ENCODE assay signal across 19 cellular contexts in the genomic region with DNA sequence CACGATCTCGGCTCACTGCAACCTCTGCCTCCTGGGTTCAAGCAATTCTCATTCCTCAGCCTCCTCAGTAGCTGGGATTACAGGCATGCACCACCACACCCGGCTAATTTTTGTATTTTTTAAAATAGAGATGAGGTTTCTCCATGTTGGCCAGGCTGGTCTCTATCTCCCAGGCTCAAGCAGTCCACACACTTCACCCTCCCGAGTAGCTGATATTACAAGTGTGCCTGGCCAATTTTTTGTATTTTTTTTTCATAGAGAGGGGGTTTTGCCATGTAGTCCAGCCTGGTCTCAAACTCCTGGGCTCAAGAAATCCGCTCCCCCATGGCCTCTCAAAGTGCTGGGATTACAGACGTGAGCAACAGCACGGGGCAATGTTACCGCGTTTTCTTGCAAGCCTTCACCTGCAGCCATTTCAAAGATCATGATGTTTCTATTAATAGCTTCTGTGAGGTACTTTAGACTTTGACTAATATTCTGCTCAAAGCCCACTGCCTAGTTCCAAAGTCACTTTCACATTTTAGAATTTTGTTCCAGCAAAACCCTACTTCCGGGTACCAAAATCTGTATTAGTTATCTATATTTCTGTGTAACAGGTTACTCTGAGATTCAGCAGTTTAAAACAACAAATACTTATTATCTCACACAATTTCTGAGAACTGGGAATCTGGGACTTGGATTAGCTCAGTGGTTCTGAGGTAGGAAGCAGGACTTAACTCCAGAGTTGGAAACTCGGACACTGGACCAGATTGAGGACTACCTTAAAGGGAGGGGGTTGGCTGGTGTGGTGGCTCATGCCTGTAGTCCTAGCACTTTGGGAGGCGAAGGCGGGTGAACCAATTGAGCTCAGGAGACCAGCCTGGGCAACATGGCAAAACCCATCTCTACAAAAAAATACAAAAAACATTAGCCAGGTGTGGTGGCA. TPM values are rescaled to one million over a fixed set of nuclear protein-coding genes. Genes with fewer than 3 reads are reported as not detected.
DNase-seq lines count a peak whose midpoint lies in the region; ATAC-seq, FAIRE-seq and TF ChIP-seq lines count a peak whose summit lies in the region.
"Had no signal": no experiment of that assay in that cellular context is flagged by ENCODE, and none has a peak within 500 bp of the region (broad histone marks: within the 10 kb centered on the region; RNA-seq: fewer than 3 reads in every experiment).

No MANE protein-coding gene starts in this region.

- BruUV-seq in K562 (replicated peaks; lab: Mats Ljungman, UMichigan) = no TSS peak

- TF ChIP-seq CTCF in K562 (IDR thresholded peaks at IDR 0.05 in 2 of 3, conservative IDR thresholded peaks at IDR 0.05 in 1 of 3; ENCODE audit: insufficient read depth in 2 of 3, low read depth in 1 of 3, low read length in 3 of 3) = no peak
- TF ChIP-seq CTCF in hepatocyte (IDR thresholded peaks at IDR 0.05; ENCODE audit: poor library complexity) = no peak
- TF ChIP-seq CTCF in liver (IDR thresholded peaks at IDR 0.05; ENCODE audit: low read depth, low read length, missing input control) = no peak
- TF ChIP-seq CTCF in pancreas (IDR thresholded peaks at IDR 0.05) = no peak
- no peak for TF ChIP-seq CTCF in H9 (conservative IDR thresholded peaks at IDR 0.05)

- peaks cover 6% of the 10 kb centered on the region for H3K4me1 Mint-ChIP-seq in activated CD4-positive, alpha-beta memory T cell treated with anti-CD3 and anti-CD28 coated beads for 36 hours (ENCODE audit: low read depth)
- H3K4me1 Mint-ChIP-seq in H9 = peaks cover 7% of the 10 kb centered on the region in 2 experiments
- H3K4me1 Mint-ChIP-seq: CD14-positive monocyte; CD4-positive, alpha-beta memory T cell had no signal

- H3K4me3 ChIP-seq in K562 = no peak overlapping the region
- no peak overlapping the region for H3K4me3 ChIP-seq in hepatocyte
- H3K4me3 ChIP-seq in liver (ENCODE audit: low read depth in 1 of 3, low read length in 3 of 3) = peak overlapping the region in 2 of 3 donors; percentile 3 to 28
- H3K4me3 ChIP-seq in pancreas = peak overlapping the region in 1 of 4 donors; percentile 2
- H3K4me3 ChIP-seq: BLaER1, GM12878, HAP-1 had no signal

- no peaks in the 10 kb centered on the region for H3K36me3 ChIP-seq in K562 (ENCODE audit: control insufficient read depth, insufficient read depth, low read length)
- no peaks in the 10 kb centered on the region for H3K36me3 ChIP-seq in hepatocyte (replicated peaks; ENCODE audit: insufficient read depth, low read depth)
- no peaks in the 10 kb centered on the region for H3K36me3 ChIP-seq in liver (ENCODE audit: control insufficient read depth in 4 of 4, insufficient read depth in 3 of 4, low read depth in 1 of 4, low read length in 3 of 4)
- H3K36me3 ChIP-seq in pancreas = no peaks in the 10 kb centered on the region
- H3K36me3 ChIP-seq: BLaER1, HAP-1 had no signal

- H3K27me3 Mint-ChIP-seq in activated CD4-positive, alpha-beta memory T cell treated with anti-CD3 and anti-CD28 coated beads for 36 hours = peaks cover 7% of the 10 kb centered on the region
- no peaks in the 10 kb centered on the region; the same call in 1 of the 2 replicates for H3K27me3 Mint-ChIP-seq in H9 (ENCODE audit: low read depth)

- no peak overlapping the region for H2BK12ac ChIP-seq in H9 (ENCODE audit: insufficient read length, low read depth, low read length)

- H3K9me3 Mint-ChIP-seq in activated CD4-positive, alpha-beta memory T cell treated with anti-CD3 and anti-CD28 coated beads for 36 hours = no peaks in the 10 kb centered on the region
- H3K9me3 Mint-ChIP-seq in H9 = peaks cover 5 to 9% of the 10 kb centered on the region in 2 experiments; a peak in 4 of 5 replicates
- H3K9me3 Mint-ChIP-seq: CD4-positive, alpha-beta memory T cell; IgD-negative memory B cell had no signal

- H3K79me2 ChIP-seq in K562 (ENCODE audit: control insufficient read depth, insufficient read depth, low read length) (no peaks in the 10 kb centered on the region), hepatocyte (no peaks in the 10 kb centered on the region), H9 (ENCODE audit: insufficient read depth, low read length) (no peaks in the 10 kb centered on the region)

- no peak overlapping the region for H3K14ac ChIP-seq in H9 (ENCODE audit: insufficient read depth, low read length)

- H2BK120ac ChIP-seq in H9 (ENCODE audit: low read depth, low read length, poor library complexity, severe bottlenecking) = no peak overlapping the region

- intact Hi-C loops in K562 (cut with micrococcal nuclease) (no loop called here), pancreas (cut with DNase I) (no loop called here)
- intact Hi-C loops in activated CD4-positive, alpha-beta memory T cell treated with anti-CD3 and anti-CD28 coated beads for 36 hours (cut with micrococcal nuclease) = no loop called here

- H2BK20ac ChIP-seq in H9 (ENCODE audit: low read depth, low read length, poor library complexity, severe bottlenecking) = no peak overlapping the region

- H4K8ac ChIP-seq in H9 (replicated peaks; ENCODE audit: insufficient read length, low read depth, low read length) = no peak overlapping the region

- TF ChIP-seq RAD21 in K562 (CRISPR knock-in tag; conservative IDR thresholded peaks at IDR 0.05 in 1 of 2, IDR thresholded peaks at IDR 0.05 in 1 of 2) = no peak
- peak in 1 of 2 donors; percentile 17 for TF ChIP-seq RAD21 in liver (IDR thresholded peaks at IDR 0.05)

- H3K9me3 ChIP-seq in K562 (replicated peaks; ENCODE audit: control insufficient read depth, insufficient read depth, low read depth, low read length) (no peaks in the 10 kb centered on the region), hepatocyte (ENCODE audit: low read depth) (no peaks in the 10 kb centered on the region), liver (ENCODE audit: control insufficient read depth in 4 of 4, low read length in 3 of 4) (no peaks in the 10 kb centered on the region), pancreas (no peaks in the 10 kb centered on the region), H9 (ENCODE audit: control insufficient read depth, low read depth, low read length) (no peaks in the 10 kb centered on the region)
- H3K9me3 ChIP-seq: BLaER1, HAP-1 had no signal

- no peak overlapping the region for H4K91ac ChIP-seq in H9 (ENCODE audit: insufficient read length, low read depth, low read length)

- H3T11ph ChIP-seq in H9 (ENCODE audit: low read length) = no peak overlapping the region

- H3K27me3 ChIP-seq in K562 (ENCODE audit: control insufficient read depth in 2 of 2, insufficient read depth in 2 of 2, low read length in 2 of 2) (no peaks in the 10 kb centered on the region; a peak in 1 of 5 replicates), hepatocyte (no peaks in the 10 kb centered on the region), liver (ENCODE audit: control insufficient read depth in 4 of 4, insufficient read depth in 4 of 4, low read length in 3 of 4) (no peaks in the 10 kb centered on the region), pancreas (no peaks in the 10 kb centered on the region), H9 (ENCODE audit: insufficient read depth, low read length) (no peaks in the 10 kb centered on the region)
- H3K27me3 ChIP-seq: BLaER1 had no signal

- H3K27ac Mint-ChIP-seq in activated CD4-positive, alpha-beta memory T cell treated with anti-CD3 and anti-CD28 coated beads for 36 hours = no peak overlapping the region
- H3K27ac Mint-ChIP-seq in H9 = no peak overlapping the region; a peak in 1 of 7 replicates
- H3K27ac Mint-ChIP-seq: CD14-positive monocyte, IgD-negative memory B cell had no signal

- H3K9me1 ChIP-seq in K562 (ENCODE audit: control insufficient read depth, insufficient read depth, low read length) = no peaks in the 10 kb centered on the region

- no peak overlapping the region for H4K5ac ChIP-seq in H9 (ENCODE audit: insufficient read length, low read depth, low read length)

- H2AK5ac ChIP-seq in H9 (ENCODE audit: insufficient read length, low read length) = no peak overlapping the region

- no peak overlapping the region for H3K4me3 Mint-ChIP-seq in activated CD4-positive, alpha-beta memory T cell treated with anti-CD3 and anti-CD28 coated beads for 36 hours
- no peak overlapping the region for H3K4me3 Mint-ChIP-seq in H9
- H3K4me3 Mint-ChIP-seq: CD14-positive monocyte had no signal

- H3K23me2 ChIP-seq in H9 (ENCODE audit: insufficient read length, low read depth, low read length, poor library complexity, severe bottlenecking) = no peaks in the 10 kb centered on the region

- H3K4me1 ChIP-seq in K562 (replicated peaks in 1 of 2; ENCODE audit: control insufficient read depth in 2 of 2, insufficient read depth in 2 of 2, low read length in 2 of 2) (peaks cover 3 to 6% of the 10 kb centered on the region in 2 experiments; a peak in 1 of 5 replicates), hepatocyte (ENCODE audit: insufficient read depth) (peaks cover 9% of the 10 kb centered on the region), liver (ENCODE audit: control insufficient read depth in 4 of 4, insufficient read depth in 4 of 4, low read length in 3 of 4) (peaks cover 0 to 26% (median 21%) of the 10 kb centered on the region in 4 donors), pancreas (peaks cover 0 to 6% (median 0%) of the 10 kb centered on the region in 3 donors), H9 (ENCODE audit: insufficient read depth, low read length) (no peaks in the 10 kb centered on the region)
- H3K4me1 ChIP-seq: BLaER1, HAP-1 had no signal

- no peaks in the 10 kb centered on the region for H4K20me1 ChIP-seq in K562 (replicated peaks; ENCODE audit: control insufficient read depth, insufficient read depth, low read length)
- H4K20me1 ChIP-seq in hepatocyte (ENCODE audit: insufficient read depth, poor library complexity, severe bottlenecking) = no peaks in the 10 kb centered on the region
- H4K20me1 ChIP-seq in H9 (ENCODE audit: control insufficient read depth, insufficient read depth, insufficient read length) = no peaks in the 10 kb centered on the region
- H4K20me1 ChIP-seq: BLaER1 had no signal

- TF ChIP-seq POLR2A in K562 (conservative IDR thresholded peaks at IDR 0.05) = no peak

- 22% methylated on average over 13 of the region's 13 CpGs for WGBS in K562 (ENCODE audit: insufficient coverage, low coverage, missing lambda C conversion rate)
- WGBS in hepatocyte (ENCODE audit: low lambda C conversion rate, missing lambda C conversion rate) = 89% methylated on average over 13 of the region's 13 CpGs
- 49% methylated on average over 13 of the region's 13 CpGs for WGBS in liver
- WGBS in pancreas, 2 donors = 61 to 65% methylated on average over 13 of the region's 13 CpGs
- WGBS in H9 (ENCODE audit: extremely low coverage, insufficient read length, low lambda C conversion rate) = no CpG with 5 or more reads among the region's 13 CpGs

- H3K56ac ChIP-seq in H9 (ENCODE audit: insufficient read length, low read depth, low read length) = no peak overlapping the region

- H3K36me3 Mint-ChIP-seq in activated CD4-positive, alpha-beta memory T cell treated with anti-CD3 and anti-CD28 coated beads for 36 hours = no peaks in the 10 kb centered on the region
- peaks cover 0 to 7% (median 0%) of the 10 kb centered on the region in 3 experiments; a peak in 1 of 7 replicates for H3K36me3 Mint-ChIP-seq in H9 (ENCODE audit: insufficient read depth in 1 of 3, low read depth in 3 of 3)
- H3K36me3 Mint-ChIP-seq: CD14-positive monocyte; CD4-positive, alpha-beta memory T cell; IgD-negative memory B cell had no signal

- H2BK5ac ChIP-seq in H9 (ENCODE audit: insufficient read length, low read length) = no peak overlapping the region

- CTCF ChIA-PET in K562 (lab: Yijun Ruan, JAX; ENCODE audit: low intra/inter-chr PET ratio) = no interaction called here
- CTCF ChIA-PET in activated CD4-positive, alpha-beta memory T cell treated with anti-CD3 and anti-CD28 coated beads for 36 hours (lab: Charles Lee) = interaction anchor here (2.1 kb wide), 1 partner anchor 11 kb away, joined by 15 read pairs; the partner anchor contains the start of gene MED13

- TF ChIP-seq EP300 in K562 (IDR thresholded peaks at IDR 0.05; ENCODE audit: low read length) = no peak

- H3K9ac ChIP-seq in K562 (ENCODE audit: insufficient read depth in 1 of 2, low read depth in 2 of 2, low read length in 2 of 2) (no peak overlapping the region), liver (ENCODE audit: low read depth in 1 of 2, low read length in 2 of 2) (peak overlapping the region; percentile 10 to 81), H9 (ENCODE audit: extremely low read depth, insufficient read length, low read length) (no peak overlapping the region)
- H3K9ac ChIP-seq: BLaER1 had no signal

- H3K18ac ChIP-seq in H9 (ENCODE audit: insufficient read length, low read depth, low read length) = no peak overlapping the region

- DNase-seq in K562 (ENCODE audit: extremely low read depth in 1 of 4, low spot score in 3 of 4) (no peak), hepatocyte (ENCODE audit: low spot score) (no peak), pancreas (no peak), SIG-M5 (lab: John Stamatoyannopoulos, UW) (no peak), H9 (no peak)
- no peak for DNase-seq in activated CD4-positive, alpha-beta memory T cell treated with anti-CD3 and anti-CD28 coated beads for 36 hours
- DNase-seq: 8988T; CD4-positive, alpha-beta memory T cell; DMS153; DND-41; EL had no signal

- H3K23ac ChIP-seq in H9 (ENCODE audit: insufficient read length, low read depth, low read length) = no peak overlapping the region

- ATAC-seq in K562 (no peak), pancreas (peak; percentile 34 to 72 (median 48)), esophagus mucosa (no peak)
- ATAC-seq: GM12878 had no signal

- no peaks in the 10 kb centered on the region for H3K9me2 ChIP-seq in hepatocyte (replicated peaks; ENCODE audit: insufficient read depth)

- in situ Hi-C loops in K562 (cut with MboI) = no loop called here

- H3K79me1 ChIP-seq in H9 (ENCODE audit: insufficient read depth, low read depth, low read length, poor library complexity, severe bottlenecking) = no peaks in the 10 kb centered on the region

- no peak overlapping the region for H3K4me2 ChIP-seq in K562 (ENCODE audit: insufficient read depth, low read length)
- H3K4me2 ChIP-seq in hepatocyte = peak overlapping the region; percentile 54
- H3K4me2 ChIP-seq in H9 (ENCODE audit: insufficient read depth, insufficient read length, low read length) = no peak overlapping the region
- H3K4me2 ChIP-seq: BLaER1 had no signal

- no peak overlapping the region for H3K4ac ChIP-seq in H9 (ENCODE audit: low read depth, low read length)

- peak overlapping the region; percentile 76 for H2AFZ ChIP-seq in K562 (ENCODE audit: low read depth, low read length)
- no peak overlapping the region for H2AFZ ChIP-seq in hepatocyte
- no peak overlapping the region for H2AFZ ChIP-seq in H9 (ENCODE audit: low read length)

- POLR2A ChIA-PET in K562 (lab: Yijun Ruan, JAX) = interaction anchor here (1.6 to 3.6 kb wide), 2 partner anchors 9 to 12 kb away, joined by 4 to 25 read pairs; partner anchors contain the start of gene MED13
- POLR2A ChIA-PET in activated CD4-positive, alpha-beta memory T cell treated with anti-CD3 and anti-CD28 coated beads for 36 hours (lab: Charles Lee) = interaction anchor here (2.3 kb wide), 1 partner anchor 12 kb away, joined by 6 read pairs; the partner anchor contains the start of gene MED13

- H3K27ac ChIP-seq in K562 (ENCODE audit: extremely low read depth, low read depth, low read length) (no peak overlapping the region), hepatocyte (peak overlapping the region; percentile 69), liver (ENCODE audit: low read depth in 1 of 2, low read length in 2 of 2) (peak overlapping the region; percentile 52 to 68), pancreas (no peak overlapping the region), H9 (ENCODE audit: insufficient read length, low read depth, low read length) (no peak overlapping the region)
- H3K27ac ChIP-seq: BLaER1 had no signal

- FAIRE-seq in K562 (lab: Jason Lieb, UNC) (no peak), pancreas (lab: Jason Lieb, UNC) (no peak)
- FAIRE-seq: GM12878, H1 had no signal

- no peak overlapping the region for H2BK15ac ChIP-seq in H9 (ENCODE audit: low read depth, low read length)

RNA-seq across cellular contexts. Expression of gene MED13, which starts 12.0 kb away (rescaled TPM):
- total RNA-seq in K562 (2011; cell fraction: chromatin; rRNA removed; ENCODE audit: low replicate concordance) = 264 and 586 TPM in 2 replicates
- total RNA-seq in K562 (2011; cell fraction: nucleolus; rRNA removed) = 98.4 and 126 TPM in 2 replicates
- total RNA-seq in K562 (2011; cell fraction: nucleoplasm; rRNA removed) = 186 and 199 TPM in 2 replicates
- total RNA-seq in K562 (2014; rRNA removed) = 25.1 and 26.9 TPM in 2 replicates
- total RNA-seq in K562 (2014; rRNA removed; fragmentation: Illumina TruSeq; extraction: Trizol) = 48.4 and 55.0 TPM in 2 replicates
- total RNA-seq in K562 (2015; rRNA removed; fragmentation: Illumina TruSeq; extraction: Trizol) = 42.5 and 45.4 TPM in 2 replicates
- total RNA-seq in K562 (2021) = 42.6 and 46.3 TPM in 2 replicates
- 36.5 and 36.7 TPM in 2 replicates for polyA plus RNA-seq in K562 (2011; rRNA removed)
- 9.9 and 16.5 TPM in 2 replicates for polyA plus RNA-seq in K562 (2011; cell fraction: cytosol; rRNA removed)
- polyA plus RNA-seq in K562 (2011; cell fraction: nucleus; rRNA removed) = 45.0 and 51.7 TPM in 2 replicates
- polyA plus RNA-seq in K562 (2012) = 10.9 and 13.8 TPM in 2 replicates
- 26.5 and 28.2 TPM in 2 replicates for polyA plus RNA-seq in K562 (2014; fragmentation: Illumina TruSeq; extraction: Trizol)
- 1 to 10 TPM; 5.4 to 6.1 TPM for polyA plus RNA-seq in K562 (2014; fragmentation: Nextera tagmentation; extraction: Ambion mirVana)
- polyA plus RNA-seq in K562 (2014; rRNA removed) = 11.0 and 13.5 TPM in 2 replicates
- polyA minus RNA-seq in K562 (2011; rRNA and poly(A)+ RNA removed) = 235 and 248 TPM in 2 replicates
- 64.0 and 69.1 TPM in 2 replicates for polyA minus RNA-seq in K562 (2011; cell fraction: cytosol; rRNA and poly(A)+ RNA removed)
- polyA minus RNA-seq in K562 (2011; cell fraction: nucleus; rRNA and poly(A)+ RNA removed) = 46.3 and 105 TPM in 2 replicates
- 49.7 and 51.2 TPM in 2 replicates for total RNA-seq in hepatocyte
- 4.7 and 6.6 TPM in 2 replicates for polyA plus RNA-seq in hepatocyte
- 10 to 100 TPM; 44.2 to 64.0 TPM for total RNA-seq in liver
- polyA plus RNA-seq in liver = 1 to 10 TPM; 6.6 to 7.7 TPM
- total RNA-seq in pancreas = 10 to 100 TPM; 27.4 to 39.8 (median 29.2) TPM
- polyA plus RNA-seq in pancreas = 1 to 10 TPM; 5.0 to 5.9 TPM
- 43.7 TPM for total RNA-seq in esophagus mucosa
- total RNA-seq in activated CD4-positive, alpha-beta memory T cell treated with anti-CD3 and anti-CD28 coated beads for 36 hours = 10 to 100 TPM; 40.3 to 40.6 TPM
- total RNA-seq in H9 (2021) = 58.7 and 60.7 TPM in 2 replicates

Comparison
In these comparisons a context has a peak if more than half of its experiments do, and no peak if none do; other contexts are left out.
1. ATAC-seq: peak in pancreas (4 of 4); none in K562 (single experiment) and esophagus mucosa (single experiment).
2. H3K27ac ChIP-seq: peak in hepatocyte (single experiment) and liver (2 of 2); none in K562 (single experiment), pancreas (0 of 4) and H9 (single experiment).
3. H3K4me3 ChIP-seq: peak in liver (2 of 3); none in K562 (single experiment) and hepatocyte (single experiment).
4. H3K9ac ChIP-seq: peak in liver (2 of 2); none in K562 (0 of 2) and H9 (single experiment).